Comparison of ENCODE assay signal across 16 cellular contexts in genomic region chr5:61498121-61498520, GRCh38.
DNase-seq lines count a peak whose midpoint lies in the region; ATAC-seq, FAIRE-seq and TF ChIP-seq lines count a peak whose summit lies in the region.
"Had no signal": no experiment of that assay in that cellular context is flagged by ENCODE, and none has a peak within 500 bp of the region (broad histone marks: within the 10 kb centered on the region; RNA-seq: fewer than 3 reads in every experiment).

No MANE protein-coding gene starts in this region.

- H3K4me1 Mint-ChIP-seq in WTC11 = peaks cover 5% of the 10 kb centered on the region; the same call in 1 of the 2 replicates

- H3K4me3 ChIP-seq in neural cell (ENCODE audit: low read length) (peak overlapping the region; percentile 24), MG63 (no peak overlapping the region)
- H3K4me3 ChIP-seq: BLaER1 treated with 17β-estradiol and CSF1 and Interleukin-3, amounts not matched to agents 10 nM and 100 nM; GM23248 had no signal

- no peak for FAIRE-seq in H54 (lab: Jason Lieb, UNC)
- FAIRE-seq: GM19239 had no signal

- peak overlapping the region; percentile 27; the same call in 1 of the 2 replicates for H3K27ac Mint-ChIP-seq in WTC11
- H3K27ac Mint-ChIP-seq: CD4-positive, CD25-positive, alpha-beta regulatory T cell had no signal

- peak overlapping the region; percentile 39 for H3K27ac ChIP-seq in cingulate gyrus (ENCODE audit: low read depth, low read length)
- H3K27ac ChIP-seq in neural cell (ENCODE audit: low read length) = peak overlapping the region; percentile 77
- peak overlapping the region; percentile 4 for H3K27ac ChIP-seq in temporal lobe (ENCODE audit: low read depth, low read length)
- H3K27ac ChIP-seq: BLaER1 treated with 17β-estradiol and CSF1 and Interleukin-3, amounts not matched to agents 10 nM and 100 nM; GM23248 had no signal

- no peak overlapping the region for H3K4me3 Mint-ChIP-seq in WTC11
- H3K4me3 Mint-ChIP-seq: CD4-positive, CD25-positive, alpha-beta regulatory T cell had no signal

- TF ChIP-seq CTCF in WTC11 (IDR thresholded peaks at IDR 0.05) (no peak), neural cell (IDR thresholded peaks at IDR 0.05; ENCODE audit: poor library complexity, severe bottlenecking) (no peak)

- H4K20me1 ChIP-seq in neural cell (ENCODE audit: insufficient read depth) = no peaks in the 10 kb centered on the region

- H3K9me2 ChIP-seq in neural cell (ENCODE audit: insufficient read depth, low read length) = no peaks in the 10 kb centered on the region

- TF ChIP-seq EP300 in neural cell (conservative IDR thresholded peaks at IDR 0.05; ENCODE audit: poor library complexity, severe bottlenecking) = no peak

- peaks cover 8% of the 10 kb centered on the region for H3F3A ChIP-seq in neural cell (ENCODE audit: insufficient read depth, low read length, poor library complexity, severe bottlenecking)

- H3K9me3 ChIP-seq in neural cell (ENCODE audit: low read length) (no peaks in the 10 kb centered on the region), MG63 (no peaks in the 10 kb centered on the region)
- H3K9me3 ChIP-seq: BLaER1 treated with 17β-estradiol and CSF1 and Interleukin-3, amounts not matched to agents 10 nM and 100 nM had no signal

- ATAC-seq in WTC11 (no peak), GM21723 (IDR thresholded peaks at IDR 0.05; ENCODE audit: unreplicated experiment) (no peak)

- 0 out of 2 replicates have a peak, but pooled peaks cover 3% of the 10 kb centered on the region for H3K9me3 Mint-ChIP-seq in WTC11
- H3K9me3 Mint-ChIP-seq: CD4-positive, CD25-positive, alpha-beta regulatory T cell had no signal

- H3K36me3 Mint-ChIP-seq in WTC11 = 0 out of 2 replicates have a peak, but pooled peaks cover 2% of the 10 kb centered on the region

- TF ChIP-seq POLR2A in H54 (IDR thresholded peaks at IDR 0.05; ENCODE audit: low read depth, low read length) = no peak

- no peaks in the 10 kb centered on the region for H3K27me3 Mint-ChIP-seq in WTC11 (ENCODE audit: low read depth)
- H3K27me3 Mint-ChIP-seq: CD4-positive, CD25-positive, alpha-beta regulatory T cell had no signal

- DNase-seq in WTC11 (ENCODE audit: low spot score) = no peak
- no peak for DNase-seq in H54 (ENCODE audit: insufficient read length, low spot score)
- no peak for DNase-seq in MG63
- DNase-seq: ACHN; CD4-positive, CD25-positive, alpha-beta regulatory T cell; DMS53; GF-D8; GM23248; H7; IMR-90 had no signal

- H3K79me2 ChIP-seq in neural cell (replicated peaks; ENCODE audit: insufficient read depth, low read length) = peaks cover 54% of the 10 kb centered on the region

- TF ChIP-seq RAD21 in neural cell (conservative IDR thresholded peaks at IDR 0.05) = no peak

- peaks cover 9% of the 10 kb centered on the region for H3K36me3 ChIP-seq in neural cell (ENCODE audit: insufficient read depth, low read length)
- peaks cover 2% of the 10 kb centered on the region; the same call in 1 of the 2 replicates for H3K36me3 ChIP-seq in MG63

- peak overlapping the region; percentile 5 for H3K9ac ChIP-seq in neural cell (ENCODE audit: low read length)
- H3K9ac ChIP-seq: BLaER1 treated with 17β-estradiol and CSF1 and Interleukin-3, amounts not matched to agents 10 nM and 100 nM; GM23248 had no signal

- H3K4me2 ChIP-seq in neural cell (ENCODE audit: low read length) = peak overlapping the region; percentile 38
- H3K4me2 ChIP-seq: BLaER1 treated with 17β-estradiol and CSF1 and Interleukin-3, amounts not matched to agents 10 nM and 100 nM had no signal

- CTCF ChIA-PET in WTC11 (lab: Charles Lee) = no interaction called here

- no peaks in the 10 kb centered on the region for H3K27me3 ChIP-seq in neural cell (ENCODE audit: insufficient read depth, low read depth, low read length)
- no peaks in the 10 kb centered on the region for H3K27me3 ChIP-seq in MG63
- H3K27me3 ChIP-seq: BLaER1 treated with 17β-estradiol and CSF1 and Interleukin-3, amounts not matched to agents 10 nM and 100 nM had no signal

- H2AFZ ChIP-seq in neural cell (ENCODE audit: low read depth, low read length) = no peak overlapping the region
- H2AFZ ChIP-seq: GM23248 had no signal

- POLR2A ChIA-PET in WTC11 (lab: Charles Lee) = no interaction called here

TF ChIP-seq in WTC11, 78 proteins besides CTCF, POLR2A, EP300 and RAD21:
- TF ChIP-seq NFE2L1 (CRISPR knock-in tag; IDR thresholded peaks at IDR 0.05) (no peak), MYBL2 (CRISPR knock-in tag; IDR thresholded peaks at IDR 0.05) (no peak), ZNF671 (CRISPR knock-in tag; IDR thresholded peaks at IDR 0.05) (no peak), ZNF396 (CRISPR knock-in tag; IDR thresholded peaks at IDR 0.05; ENCODE audit: borderline replicate concordance) (no peak), EMX1 (CRISPR knock-in tag; IDR thresholded peaks at IDR 0.05) (no peak)

TF ChIP-seq in neural cell, 6 proteins besides CTCF, POLR2A, EP300 and RAD21:
- TF ChIP-seq EZH2 (IDR thresholded peaks at IDR 0.05; ENCODE audit: borderline replicate concordance, insufficient read depth, low read length, poor library complexity, severe bottlenecking) = no peak
- TF ChIP-seq TAF1 (IDR thresholded peaks at IDR 0.05; ENCODE audit: low read depth) = no peak
- TF ChIP-seq POLR2AphosphoS5 (IDR thresholded peaks at IDR 0.05) = no peak
- TF ChIP-seq MXI1 (conservative IDR thresholded peaks at IDR 0.05; ENCODE audit: poor library complexity, severe bottlenecking) = no peak
- TF ChIP-seq SMC3 (conservative IDR thresholded peaks at IDR 0.05; ENCODE audit: poor library complexity) = no peak
- no peak for TF ChIP-seq REST (IDR thresholded peaks at IDR 0.05; ENCODE audit: borderline replicate concordance)

Comparison
In these comparisons a context has a peak if more than half of its experiments do, and no peak if none do; other contexts are left out.
1. H3K27ac ChIP-seq: peak in every context shown above with its lines; median percentile 77 in neural cell; 39 in cingulate gyrus; 4 in temporal lobe.